25 cellular contexts compared by ENCODE assay signal in genomic region chr3:150324261-150324660, GRCh38.
"Had no signal": no experiment of that assay in that cellular context is flagged by ENCODE, and none has a peak within 500 bp of the region (broad histone marks: within the 10 kb centered on the region; RNA-seq: fewer than 3 reads in every experiment).

No MANE protein-coding gene starts in this region.

- H3K9me3 ChIP-seq: gastrocnemius medialis, prostate gland, sigmoid colon, spleen, thoracic aorta, transverse colon had no signal

- H3K36me3 Mint-ChIP-seq: memory B cell; stimulated activated naive B cell treated with anti-CD40 and anti-IgM and Interleukin-4, amounts not matched to agents 10 μg/mL and 1 μg/mL and 100 μg/mL, for 72 hours had no signal

- DNase-seq: caudate nucleus; cerebellar nuclear complex; effector CD8-positive, alpha-beta T cell; endodermal cell; foreskin fibroblast; gastrocnemius medialis; head of caudate nucleus; kidney; naive thymus-derived CD8-positive, alpha-beta T cell; nucleus accumbens; right cardiac atrium; sigmoid colon; spleen; stimulated activated CD4-positive, alpha-beta T cell treated with anti-CD3 and anti-CD28 coated beads, Interleukin-15, amount 100 ng/mL, for 24 hours; stimulated activated CD4-positive, alpha-beta T cell treated with anti-CD3 and anti-CD28 coated beads, Interleukin-2, amount 100 ng/mL, for 48 hours; stimulated activated naive B cell treated with anti-CD40 and anti-IgM and Interleukin-4, amounts not matched to agents 10 μg/mL and 1 μg/mL and 100 μg/mL, for 72 hours; transverse colon had no signal

- H3K27me3 ChIP-seq: gastrocnemius medialis, sigmoid colon, transverse colon had no signal

- FAIRE-seq: kidney had no signal

- H3K27ac Mint-ChIP-seq: dendritic cell treated with granulocyte-macrophage colony-stimulating factor and Interleukin-4, amounts not matched to agents 40 ng/mL and 50 ng/mL, for 4 days; endodermal cell; memory B cell; naive thymus-derived CD8-positive, alpha-beta T cell; stimulated activated naive B cell treated with anti-CD40 and anti-IgM and Interleukin-4, amounts not matched to agents 10 μg/mL and 1 μg/mL and 100 μg/mL, for 72 hours; stimulated activated naive CD8-positive, alpha-beta T cell treated with anti-CD3 and anti-CD28 coated beads, Interleukin-15, Interleukin-2, amounts not matched to agents 100 ng/mL and 50 ng/mL, for 24 hours had no signal

- H3K4me3 Mint-ChIP-seq: dendritic cell treated with granulocyte-macrophage colony-stimulating factor and Interleukin-4, amounts not matched to agents 40 ng/mL and 50 ng/mL, for 4 days; endodermal cell; memory B cell; naive thymus-derived CD8-positive, alpha-beta T cell; stimulated activated naive B cell treated with anti-CD40 and anti-IgM and Interleukin-4, amounts not matched to agents 10 μg/mL and 1 μg/mL and 100 μg/mL, for 72 hours; stimulated activated naive CD8-positive, alpha-beta T cell treated with anti-CD3 and anti-CD28 coated beads, Interleukin-15, Interleukin-2, amounts not matched to agents 100 ng/mL and 50 ng/mL, for 24 hours had no signal

- H3K27ac ChIP-seq: epithelial cell of prostate, gastrocnemius medialis, prostate gland, sigmoid colon, spleen, thoracic aorta, transverse colon had no signal

- H3K4me1 Mint-ChIP-seq: naive thymus-derived CD8-positive, alpha-beta T cell had no signal

- H3K4me3 ChIP-seq: gastrocnemius medialis, lung, prostate gland, sigmoid colon, spleen, thoracic aorta, transverse colon had no signal

- H3K4me1 ChIP-seq: gastrocnemius medialis, prostate gland, sigmoid colon, spleen, transverse colon had no signal

- H3K27me3 Mint-ChIP-seq: dendritic cell treated with granulocyte-macrophage colony-stimulating factor and Interleukin-4, amounts not matched to agents 40 ng/mL and 50 ng/mL, for 4 days had no signal

- H3K36me3 ChIP-seq: gastrocnemius medialis, prostate gland, sigmoid colon, spleen, thoracic aorta, transverse colon had no signal

- ATAC-seq: gastrocnemius medialis; left lobe of liver; naive thymus-derived CD8-positive, alpha-beta T cell; right cardiac atrium; stimulated activated naive B cell treated with anti-CD40 and anti-IgM and Interleukin-4, amounts not matched to agents 10 μg/mL and 1 μg/mL and 100 μg/mL, for 72 hours had no signal

- H3K9me3 Mint-ChIP-seq: dendritic cell treated with granulocyte-macrophage colony-stimulating factor and Interleukin-4, amounts not matched to agents 40 ng/mL and 50 ng/mL, for 4 days; naive thymus-derived CD8-positive, alpha-beta T cell; stimulated activated naive CD8-positive, alpha-beta T cell treated with anti-CD3 and anti-CD28 coated beads, Interleukin-15, Interleukin-2, amounts not matched to agents 100 ng/mL and 50 ng/mL, for 24 hours had no signal
